In genomic region chrX:2897690-2898623, GRCh38 we compare ENCODE assay signal across 7 cellular contexts. TPM values are rescaled to one million over a fixed set of nuclear protein-coding genes. Genes with fewer than 3 reads are reported as not detected.
DNase-seq lines count a peak whose midpoint lies in the region; ATAC-seq and TF ChIP-seq lines count a peak whose summit lies in the region.
"Not testable (repeated sequence)": the region's sequence is repeated elsewhere in the genome, so short reads cannot be mapped to it uniquely, and the experiment has no call there.

No MANE protein-coding gene starts in this region.

- not testable (repeated sequence) for H3K27ac Mint-ChIP-seq in activated B cell treated with CpG ODN at 0.5 μM for 24 hours
- peak overlapping the region; percentile 68 for H3K27ac Mint-ChIP-seq in neural progenitor cell

- H3K4me3 Mint-ChIP-seq in activated B cell treated with CpG ODN at 0.5 μM for 24 hours (peak overlapping the region; percentile 28), neural progenitor cell (peak overlapping the region; percentile 72)

- peak overlapping the region; percentile 69 for H3K4me2 ChIP-seq in neural progenitor cell

- intact Hi-C loops in activated B cell treated with CpG ODN at 0.5 μM for 24 hours (cut with micrococcal nuclease); colonic mucosa (cut with DNase I): not testable (repeated sequence)

- H3K36me3 Mint-ChIP-seq in activated B cell treated with CpG ODN at 0.5 μM for 24 hours (ENCODE audit: low read depth): not testable (repeated sequence)
- peaks cover 15% of the 10 kb centered on the region for H3K36me3 Mint-ChIP-seq in neural progenitor cell

- peak overlapping the region in 1 of 2 donors; percentile 77 for H3K9ac ChIP-seq in colonic mucosa (ENCODE audit: low read depth in 2 of 2, low read length in 2 of 2)
- H3K9ac ChIP-seq in neural progenitor cell: not testable (repeated sequence)

- not testable (repeated sequence) for H3K27me3 Mint-ChIP-seq in activated B cell treated with CpG ODN at 0.5 μM for 24 hours; neural progenitor cell (ENCODE audit: insufficient read depth, low read depth)

- ATAC-seq in GM18858 (IDR thresholded peaks at IDR 0.05; ENCODE audit: unreplicated experiment) (peak; percentile 53), HG03139 (IDR thresholded peaks at IDR 0.05; ENCODE audit: unreplicated experiment) (peak; percentile 67)
- not testable (repeated sequence) for ATAC-seq in activated B cell treated with CpG ODN at 0.5 μM for 24 hours (ENCODE audit: low read depth)

- TF ChIP-seq CTCF in activated B cell treated with CpG ODN at 0.5 μM for 24 hours (IDR thresholded peaks at IDR 0.05); colonic mucosa (IDR thresholded peaks at IDR 0.05); neural progenitor cell (IDR thresholded peaks at IDR 0.05): not testable (repeated sequence)

- not testable (repeated sequence) for H3K4me1 ChIP-seq in colonic mucosa
- H3K4me1 ChIP-seq in neural progenitor cell: peaks cover 19% of the 10 kb centered on the region

- not testable (repeated sequence) for H3K36me3 ChIP-seq in colonic mucosa, neural progenitor cell

- H3K27ac ChIP-seq in colonic mucosa: peak overlapping the region; percentile 77
- H3K27ac ChIP-seq in neural progenitor cell: not testable (repeated sequence)

- not testable (repeated sequence) for H3K79me2 ChIP-seq in neural progenitor cell (ENCODE audit: low read depth)

- CTCF ChIA-PET in activated B cell treated with CpG ODN at 0.5 μM for 24 hours (lab: Charles Lee): not testable (repeated sequence)

- H3K27me3 ChIP-seq in colonic mucosa, neural progenitor cell: not testable (repeated sequence)

- not testable (repeated sequence) for H4K20me1 ChIP-seq in neural progenitor cell (ENCODE audit: low read depth)

- DNase-seq in NCI-H748 treated with DMSO at 0.1 percent for 48 hours (lab: John Stamatoyannopoulos, UW) (peak; percentile 25), colonic mucosa (peak; percentile 93), iPS-NIHi7 (ENCODE audit: extremely low spot score) (peak; percentile 68), neural progenitor cell (ENCODE audit: low spot score) (peak; percentile 63)
- not testable (repeated sequence) for DNase-seq in activated B cell treated with CpG ODN at 0.5 μM for 24 hours

- H3F3A ChIP-seq in neural progenitor cell (ENCODE audit: low read depth): peaks cover 15% of the 10 kb centered on the region

- not testable (repeated sequence) for H3K9me3 Mint-ChIP-seq in activated B cell treated with CpG ODN at 0.5 μM for 24 hours, neural progenitor cell

- not testable (repeated sequence) for H3K9me3 ChIP-seq in colonic mucosa; neural progenitor cell (ENCODE audit: low read depth)

- POLR2A ChIA-PET in activated B cell treated with CpG ODN at 0.5 μM for 24 hours (lab: Charles Lee): not testable (repeated sequence)

- peaks cover 14% of the 10 kb centered on the region for H3K4me1 Mint-ChIP-seq in activated B cell treated with CpG ODN at 0.5 μM for 24 hours
- peaks cover 29% of the 10 kb centered on the region for H3K4me1 Mint-ChIP-seq in neural progenitor cell

- H2AFZ ChIP-seq in neural progenitor cell (replicated peaks): peak overlapping the region; percentile 66

- not testable (repeated sequence) for H3K4me3 ChIP-seq in colonic mucosa, neural progenitor cell

RNA-seq across cellular contexts. Expression of gene ARSD, which starts 31.2 kb away (rescaled TPM):
- total RNA-seq in activated B cell treated with CpG ODN at 0.5 μM for 24 hours (6.1 and 8.0 TPM in 2 replicates), colonic mucosa (10 to 100 TPM; 44.2 to 75.9 TPM), neural progenitor cell (ENCODE audit: low replicate concordance) (4.3 and 6.2 TPM in 2 replicates)
